Comparison of ENCODE assay signal across 9 cellular contexts in the genomic region with DNA sequence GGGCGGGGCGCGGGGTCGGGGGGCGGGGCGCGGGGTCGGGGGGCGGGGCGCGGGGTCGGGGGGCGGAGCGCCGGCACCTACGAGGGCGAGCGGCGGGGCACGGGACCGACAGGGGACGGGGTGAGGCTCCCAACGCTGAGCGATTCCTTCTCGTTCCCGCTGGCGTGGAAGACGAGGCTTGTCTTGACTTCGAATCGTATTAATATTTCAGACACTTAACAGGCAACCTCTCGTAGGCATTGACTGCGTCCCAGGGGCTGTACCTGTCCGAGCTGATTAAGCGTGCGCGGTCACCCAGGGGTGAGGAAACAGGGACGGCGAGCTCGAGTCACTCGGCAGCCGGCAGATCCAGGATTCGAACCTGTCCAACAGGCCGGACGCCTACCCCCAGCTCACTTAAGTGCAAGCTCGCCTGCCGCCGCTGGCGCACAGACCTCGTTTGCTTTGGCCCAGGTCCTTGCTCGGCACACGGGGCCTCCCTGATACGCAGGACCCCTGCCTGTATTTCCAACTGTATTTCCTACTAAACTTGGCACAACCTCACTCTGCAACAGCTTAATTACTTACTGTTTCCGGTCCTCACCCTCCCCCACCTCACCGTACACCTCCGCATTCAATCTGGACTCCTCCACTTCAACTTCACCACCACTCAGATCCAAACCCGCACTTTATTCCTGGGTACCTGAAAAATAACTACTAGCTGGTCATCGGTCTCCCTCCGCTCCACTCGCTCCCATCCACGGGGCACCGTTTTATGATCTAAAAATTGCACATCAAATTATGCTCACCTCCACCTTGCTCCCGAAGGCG. TPM values are rescaled to one million over a fixed set of nuclear protein-coding genes. Genes with fewer than 3 reads are reported as not detected.
DNase-seq lines count a peak whose midpoint lies in the region; ATAC-seq and TF ChIP-seq lines count a peak whose summit lies in the region.
"Had no signal": no experiment of that assay in that cellular context is flagged by ENCODE, and none has a peak within 500 bp of the region (broad histone marks: within the 10 kb centered on the region; RNA-seq: fewer than 3 reads in every experiment).

No MANE protein-coding gene starts in this region.

- CTCF ChIA-PET in activated CD4-positive, alpha-beta T cell treated with anti-CD3 and anti-CD28 coated beads for 36 hours (lab: Charles Lee), result interaction anchor here (0.5 to 2.1 kb wide), 2 partner anchors 10 to 57 kb away, joined by 3 to 7 read pairs; no protein-coding TSS in a partner anchor
- CTCF ChIA-PET in activated CD4-positive, alpha-beta memory T cell treated with anti-CD3 and anti-CD28 coated beads, Interleukin-2, amount 10 ng/mL, durations not matched to agents 7 days and 5 days (lab: Charles Lee), result interaction anchor here (0.9 to 1.1 kb wide), 3 partner anchors 46 to 1006 kb away, joined by 3 to 4 read pairs (median 3); no protein-coding TSS in a partner anchor

- peak overlapping the region; percentile 69 for H3K4me3 ChIP-seq in neural cell (ENCODE audit: low read length)

- H3K27me3 Mint-ChIP-seq in activated CD4-positive, alpha-beta T cell treated with anti-CD3 and anti-CD28 coated beads for 36 hours, result no peaks in the 10 kb centered on the region
- no peaks in the 10 kb centered on the region for H3K27me3 Mint-ChIP-seq in activated CD4-positive, alpha-beta memory T cell treated with anti-CD3 and anti-CD28 coated beads, Interleukin-2, amount 10 ng/mL, durations not matched to agents 7 days and 5 days

- H3K9me3 Mint-ChIP-seq in activated CD4-positive, alpha-beta T cell treated with anti-CD3 and anti-CD28 coated beads for 36 hours (ENCODE audit: low read depth), result no peaks in the 10 kb centered on the region
- no peaks in the 10 kb centered on the region for H3K9me3 Mint-ChIP-seq in activated CD4-positive, alpha-beta memory T cell treated with anti-CD3 and anti-CD28 coated beads, Interleukin-2, amount 10 ng/mL, durations not matched to agents 7 days and 5 days

- peaks cover 25% of the 10 kb centered on the region for H3K79me2 ChIP-seq in neural cell (replicated peaks; ENCODE audit: insufficient read depth, low read length)

- H3K36me3 Mint-ChIP-seq in activated CD4-positive, alpha-beta T cell treated with anti-CD3 and anti-CD28 coated beads for 36 hours (ENCODE audit: low read depth), result peaks cover 15% of the 10 kb centered on the region
- H3K36me3 Mint-ChIP-seq in activated CD4-positive, alpha-beta memory T cell treated with anti-CD3 and anti-CD28 coated beads, Interleukin-2, amount 10 ng/mL, durations not matched to agents 7 days and 5 days (ENCODE audit: low read depth), result peaks cover 28% of the 10 kb centered on the region

- peak overlapping the region; percentile 67 for H3K27ac ChIP-seq in neural cell (ENCODE audit: low read length)

- TF ChIP-seq CTCF in neural cell (IDR thresholded peaks at IDR 0.05; ENCODE audit: poor library complexity, severe bottlenecking) (no peak), GM20000 (IDR thresholded peaks at IDR 0.05; ENCODE audit: extremely low read depth, missing control alignments) (no peak)

- POLR2A ChIA-PET in activated CD4-positive, alpha-beta T cell treated with anti-CD3 and anti-CD28 coated beads for 36 hours (lab: Charles Lee), result no interaction called here
- POLR2A ChIA-PET in activated CD4-positive, alpha-beta memory T cell treated with anti-CD3 and anti-CD28 coated beads, Interleukin-2, amount 10 ng/mL, durations not matched to agents 7 days and 5 days (lab: Charles Lee), result interaction anchor here (0.6 to 2.5 kb wide), 5 partner anchors 10 to 17 kb away, joined by 3 to 7 read pairs (median 4); no protein-coding TSS in a partner anchor

- ATAC-seq in activated CD4-positive, alpha-beta T cell treated with anti-CD3 and anti-CD28 coated beads for 36 hours, result peak; percentile 28
- ATAC-seq in HG02759 (IDR thresholded peaks at IDR 0.05; ENCODE audit: unreplicated experiment), result peak; percentile 27

- peaks cover 23% of the 10 kb centered on the region for H4K20me1 ChIP-seq in neural cell (ENCODE audit: insufficient read depth)

- H3K4me1 Mint-ChIP-seq in activated CD4-positive, alpha-beta T cell treated with anti-CD3 and anti-CD28 coated beads for 36 hours, result peaks cover 35% of the 10 kb centered on the region
- H3K4me1 Mint-ChIP-seq in activated CD4-positive, alpha-beta memory T cell treated with anti-CD3 and anti-CD28 coated beads, Interleukin-2, amount 10 ng/mL, durations not matched to agents 7 days and 5 days, result peaks cover 38% of the 10 kb centered on the region

- DNase-seq in activated CD4-positive, alpha-beta T cell treated with anti-CD3 and anti-CD28 coated beads for 36 hours, result no peak
- DNase-seq in activated CD4-positive, alpha-beta T cell treated with anti-CD3 and anti-CD28 coated beads for 4 hours, result no peak
- DNase-seq in NCI-H1417 (lab: John Stamatoyannopoulos, UW), result peak; percentile 65 to 90 (median 82)
- DNase-seq in activated CD4-positive, alpha-beta memory T cell treated with anti-CD3 and anti-CD28 coated beads, Interleukin-2, amount 10 ng/mL, durations not matched to agents 7 days and 5 days, result no peak
- peak; percentile 30 for DNase-seq in fibroblast of peridontal ligament (ENCODE audit: extremely low read depth)
- no peak for DNase-seq in GM20000 (ENCODE audit: low spot score)

- H3K9me2 ChIP-seq in neural cell (ENCODE audit: insufficient read depth, low read length), result no peaks in the 10 kb centered on the region

- H3K27ac Mint-ChIP-seq in activated CD4-positive, alpha-beta T cell treated with anti-CD3 and anti-CD28 coated beads for 36 hours, result peak overlapping the region; percentile 75
- H3K27ac Mint-ChIP-seq in activated CD4-positive, alpha-beta memory T cell treated with anti-CD3 and anti-CD28 coated beads, Interleukin-2, amount 10 ng/mL, durations not matched to agents 7 days and 5 days, result peak overlapping the region; percentile 62

- H3K36me3 ChIP-seq in neural cell (ENCODE audit: insufficient read depth, low read length), result no peaks in the 10 kb centered on the region

- no peak for TF ChIP-seq RAD21 in neural cell (conservative IDR thresholded peaks at IDR 0.05)

- H3K27me3 ChIP-seq in neural cell (ENCODE audit: insufficient read depth, low read depth, low read length), result no peaks in the 10 kb centered on the region

- H2AFZ ChIP-seq in neural cell (ENCODE audit: low read depth, low read length), result peak overlapping the region; percentile 76

- H3K4me3 Mint-ChIP-seq in activated CD4-positive, alpha-beta T cell treated with anti-CD3 and anti-CD28 coated beads for 36 hours, result peak overlapping the region; percentile 80
- peak overlapping the region; percentile 78 for H3K4me3 Mint-ChIP-seq in activated CD4-positive, alpha-beta memory T cell treated with anti-CD3 and anti-CD28 coated beads, Interleukin-2, amount 10 ng/mL, durations not matched to agents 7 days and 5 days

- H3K9me3 ChIP-seq in neural cell (ENCODE audit: low read length), result no peaks in the 10 kb centered on the region

- TF ChIP-seq EP300 in neural cell (conservative IDR thresholded peaks at IDR 0.05; ENCODE audit: poor library complexity, severe bottlenecking), result no peak

- H3K9ac ChIP-seq in neural cell (ENCODE audit: low read length), result peak overlapping the region; percentile 66

- no peaks in the 10 kb centered on the region for H3F3A ChIP-seq in neural cell (ENCODE audit: insufficient read depth, low read length, poor library complexity, severe bottlenecking)

- H3K4me2 ChIP-seq in neural cell (ENCODE audit: low read length), result peak overlapping the region; percentile 35

- intact Hi-C loops in activated CD4-positive, alpha-beta T cell treated with anti-CD3 and anti-CD28 coated beads for 36 hours (cut with DNase I, micrococcal nuclease), result loop anchor here (1.0 to 10.0 kb wide), 8 partner anchors 119 to 1742 kb away; a partner anchor contains a TSS

TF ChIP-seq in neural cell, 6 proteins besides CTCF, POLR2A, EP300 and RAD21:
- TF ChIP-seq MXI1 (conservative IDR thresholded peaks at IDR 0.05; ENCODE audit: poor library complexity, severe bottlenecking) (no peak), SMC3 (conservative IDR thresholded peaks at IDR 0.05; ENCODE audit: poor library complexity) (no peak)

RNA-seq across cellular contexts. Expression of a gene that starts 0.7 kb away (rescaled TPM):
- 10 to 100 TPM; 21.6 to 23.1 TPM for total RNA-seq in activated CD4-positive, alpha-beta T cell treated with anti-CD3 and anti-CD28 coated beads for 36 hours
- 10 to 100 TPM; 23.8 to 23.9 TPM for total RNA-seq in activated CD4-positive, alpha-beta memory T cell treated with anti-CD3 and anti-CD28 coated beads, Interleukin-2, amount 10 ng/mL, durations not matched to agents 7 days and 5 days
- 22.2 and 26.5 TPM in 2 replicates for polyA plus RNA-seq in neural cell
- polyA minus RNA-seq in neural cell, result 65.3 and 77.9 TPM in 2 replicates

RNA-seq across cellular contexts. Expression of a gene that starts 41.2 kb away (rescaled TPM):
- not detected for total RNA-seq in activated CD4-positive, alpha-beta T cell treated with anti-CD3 and anti-CD28 coated beads for 36 hours
- not detected for total RNA-seq in activated CD4-positive, alpha-beta memory T cell treated with anti-CD3 and anti-CD28 coated beads, Interleukin-2, amount 10 ng/mL, durations not matched to agents 7 days and 5 days
- polyA plus RNA-seq in neural cell, result not detected in 2 replicates
- polyA minus RNA-seq in neural cell, result not detected in 2 replicates
- total RNA-seq: pulmonary artery endothelial cell had no signal

RNA-seq across cellular contexts. Expression of a gene that starts 47.6 kb away (rescaled TPM):
- not detected for total RNA-seq in activated CD4-positive, alpha-beta T cell treated with anti-CD3 and anti-CD28 coated beads for 36 hours
- not detected for total RNA-seq in activated CD4-positive, alpha-beta memory T cell treated with anti-CD3 and anti-CD28 coated beads, Interleukin-2, amount 10 ng/mL, durations not matched to agents 7 days and 5 days
- polyA plus RNA-seq in neural cell, result not detected in 2 replicates
- polyA minus RNA-seq in neural cell, result not detected in 2 replicates
- total RNA-seq: pulmonary artery endothelial cell had no signal

Comparison
In these comparisons a context has a peak if more than half of its experiments do, and no peak if none do; other contexts are left out.
1. DNase-seq: peak in NCI-H1417 (3 of 3) and fibroblast of peridontal ligament (single experiment); none in activated CD4-positive, alpha-beta T cell treated with anti-CD3 and anti-CD28 coated beads for 36 hours (single experiment), activated CD4-positive, alpha-beta T cell treated with anti-CD3 and anti-CD28 coated beads for 4 hours (0 of 2), activated CD4-positive, alpha-beta memory T cell treated with anti-CD3 and anti-CD28 coated beads, Interleukin-2, amount 10 ng/mL, durations not matched to agents 7 days and 5 days (single experiment) and GM20000 (single experiment).